17 cellular contexts compared by ENCODE assay signal in genomic region chr4:16165931-16166330, GRCh38.
"Had no signal": no experiment of that assay in that cellular context is flagged by ENCODE, and none has a peak within 500 bp of the region (broad histone marks: within the 10 kb centered on the region; RNA-seq: fewer than 3 reads in every experiment).

No MANE protein-coding gene starts in this region.

- H3K9me3 Mint-ChIP-seq: stimulated activated naive CD8-positive, alpha-beta T cell treated with anti-CD3 and anti-CD28 coated beads, Interleukin-15, Interleukin-2, amounts not matched to agents 100 ng/mL and 50 ng/mL, for 24 hours had no signal

- DNase-seq: cortex of kidney; dorsolateral prefrontal cortex; effector CD8-positive, alpha-beta T cell; heart left ventricle; hippocampal formation; left colon; mesendoderm; naive thymus-derived CD4-positive, alpha-beta T cell; posterior cingulate gyrus; stimulated activated CD4-positive, alpha-beta T cell treated with anti-CD3 and anti-CD28 coated beads, Interleukin-2, amount 100 ng/mL, for 24 hours; tibial artery; uterus had no signal

- H3K4me3 Mint-ChIP-seq: naive thymus-derived CD4-positive, alpha-beta T cell; stimulated activated naive CD8-positive, alpha-beta T cell treated with anti-CD3 and anti-CD28 coated beads, Interleukin-15, Interleukin-2, amounts not matched to agents 100 ng/mL and 50 ng/mL, for 24 hours had no signal

- H3K27me3 Mint-ChIP-seq: naive thymus-derived CD4-positive, alpha-beta T cell; stimulated activated naive CD8-positive, alpha-beta T cell treated with anti-CD3 and anti-CD28 coated beads, Interleukin-15, Interleukin-2, amounts not matched to agents 100 ng/mL and 50 ng/mL, for 24 hours had no signal

- H3K27ac Mint-ChIP-seq: stimulated activated naive CD8-positive, alpha-beta T cell treated with anti-CD3 and anti-CD28 coated beads, Interleukin-15, Interleukin-2, amounts not matched to agents 100 ng/mL and 50 ng/mL, for 24 hours had no signal

- H3K27ac ChIP-seq: dorsolateral prefrontal cortex, heart left ventricle, skin epidermis, tibial artery, upper lobe of left lung, uterus had no signal

- ATAC-seq: esophagus mucosa; heart left ventricle; left colon; naive thymus-derived CD4-positive, alpha-beta T cell; sciatic nerve had no signal
